ENCODE assay signal across 28 cellular contexts in genomic region chr20:59726196-59726595, GRCh38.
"Had no signal": no experiment of that assay in that cellular context is flagged by ENCODE, and none has a peak within 500 bp of the region (broad histone marks: within the 10 kb centered on the region; RNA-seq: fewer than 3 reads in every experiment).

No MANE protein-coding gene starts in this region.

- H3K4me3 Mint-ChIP-seq: activated B cell treated with CpG ODN at 0.5 μM for 24 hours; activated CD4-positive, alpha-beta memory T cell treated with anti-CD3 and anti-CD28 coated beads for 36 hours; activated CD4-positive, alpha-beta T cell treated with anti-CD3 and anti-CD28 coated beads, Interleukin-2, amount 10 ng/mL, durations not matched to agents 24 days and 14 days; activated naive CD4-positive, alpha-beta T cell treated with anti-CD3 and anti-CD28 coated beads, Interleukin-2, amount 50 U/mL, for 24 hours; activated T-helper 1 cell treated with anti-CD3 and anti-CD28 coated beads, Interleukin-12 subunit alpha, Interleukin-12 subunit beta, Interleukin-2, Interleukin-4 antibody, amounts not matched to agents 30 ng/mL and 10 ng/mL and 1 ng/mL, durations not matched to agents 14 hours and 24 hours and 36 hours; T-helper 17 cell had no signal

- H3K9me3 ChIP-seq: breast epithelium, MG63, Peyer's patch, SJSA1 had no signal

- H3K27me3 ChIP-seq: MG63, Peyer's patch had no signal

- H3K27ac ChIP-seq: breast epithelium, KMS-11, Peyer's patch, RWPE1, SJSA1 had no signal

- H3K27ac Mint-ChIP-seq: activated B cell treated with CpG ODN at 0.5 μM for 24 hours; activated CD4-positive, alpha-beta memory T cell treated with anti-CD3 and anti-CD28 coated beads for 36 hours; activated CD4-positive, alpha-beta T cell treated with anti-CD3 and anti-CD28 coated beads, Interleukin-2, amount 10 ng/mL, durations not matched to agents 24 days and 14 days; activated naive CD4-positive, alpha-beta T cell treated with anti-CD3 and anti-CD28 coated beads, Interleukin-2, amount 50 U/mL, for 24 hours; activated T-helper 1 cell treated with anti-CD3 and anti-CD28 coated beads, Interleukin-12 subunit alpha, Interleukin-12 subunit beta, Interleukin-2, Interleukin-4 antibody, amounts not matched to agents 30 ng/mL and 10 ng/mL and 1 ng/mL, durations not matched to agents 14 hours and 24 hours and 36 hours; T-helper 17 cell had no signal

- H3K4me1 Mint-ChIP-seq: activated CD4-positive, alpha-beta T cell treated with anti-CD3 and anti-CD28 coated beads, Interleukin-2, amount 10 ng/mL, durations not matched to agents 24 days and 14 days; activated naive CD4-positive, alpha-beta T cell treated with anti-CD3 and anti-CD28 coated beads, Interleukin-2, amount 50 U/mL, for 24 hours had no signal

- H3K36me3 Mint-ChIP-seq: activated CD4-positive, alpha-beta memory T cell treated with anti-CD3 and anti-CD28 coated beads for 36 hours; activated naive CD4-positive, alpha-beta T cell treated with anti-CD3 and anti-CD28 coated beads, Interleukin-2, amount 50 U/mL, for 24 hours had no signal

- H3K9me3 Mint-ChIP-seq: activated B cell treated with CpG ODN at 0.5 μM for 24 hours; activated CD4-positive, alpha-beta memory T cell treated with anti-CD3 and anti-CD28 coated beads for 36 hours; activated CD4-positive, alpha-beta T cell treated with anti-CD3 and anti-CD28 coated beads, Interleukin-2, amount 10 ng/mL, durations not matched to agents 24 days and 14 days; activated naive CD4-positive, alpha-beta T cell treated with anti-CD3 and anti-CD28 coated beads, Interleukin-2, amount 50 U/mL, for 24 hours; activated T-helper 1 cell treated with anti-CD3 and anti-CD28 coated beads, Interleukin-12 subunit alpha, Interleukin-12 subunit beta, Interleukin-2, Interleukin-4 antibody, amounts not matched to agents 30 ng/mL and 10 ng/mL and 1 ng/mL, durations not matched to agents 14 hours and 24 hours and 36 hours had no signal

- H3K4me1 ChIP-seq: breast epithelium, Peyer's patch, SJSA1 had no signal

- DNase-seq: activated B cell treated with CpG ODN at 0.5 μM for 24 hours; activated CD4-positive, alpha-beta memory T cell treated with anti-CD3 and anti-CD28 coated beads for 36 hours; activated CD4-positive, alpha-beta T cell treated with anti-CD3 and anti-CD28 coated beads for 1 hour; activated CD4-positive, alpha-beta T cell treated with anti-CD3 and anti-CD28 coated beads, Interleukin-2, amount 10 ng/mL, durations not matched to agents 24 days and 14 days; activated CD8-positive, alpha-beta memory T cell treated with anti-CD3 and anti-CD28 coated beads, Interleukin-2, amount 50 U/mL, for 4 hours; activated effector memory CD4-positive, alpha-beta T cell treated with Interleukin-2 at 50 U/mL for 16 hours; activated naive CD4-positive, alpha-beta T cell; activated T-cell treated with anti-CD3 and anti-CD28 coated beads, Interleukin-2, amount 50 U/mL, for 1 hour; caudate nucleus; MV-4-11; NCI-H1105; NCI-H1436; NCI-H1694 treated with DMSO at 0.1 percent for 48 hours; NCI-H2081 treated with DMSO at 0.1 percent for 48 hours; NCI-H446; NCI-H524; Peyer's patch; SHP77; T-helper 17 cell; T-helper 9 cell had no signal

- ATAC-seq: SK-N-SH treated with all-trans-retinoic acid at 6 μM for 48 hours, T-helper 17 cell had no signal

- H3K36me3 ChIP-seq: breast epithelium, MG63, Peyer's patch, SJSA1 had no signal

- H3K4me3 ChIP-seq: breast epithelium, MG63, Peyer's patch, SJSA1 had no signal
